In genomic region chr5:43602818-43603534, GRCh38 we compare ENCODE assay signal across 1 cellular context.
TF ChIP-seq lines count a peak whose summit lies in the region.

Gene NNT (plus strand): TSS chr5:43603180. CDS start chr5:43609196, 6,016 bp downstream.

TF ChIP-seq in HepG2, 621 proteins besides CTCF, POLR2A, EP300 and RAD21 (continued from another document and continues in another):
- TF ChIP-seq ZNF232 (CRISPR knock-in tag; IDR thresholded peaks at IDR 0.05; ENCODE audit: borderline replicate concordance) (peak; percentile 92), ZNF549 (CRISPR knock-in tag; IDR thresholded peaks at IDR 0.05) (0 out of 2 replicates have a peak, but pooled peaks have one; percentile 67), TP53 (CRISPR knock-in tag; conservative IDR thresholded peaks at IDR 0.05) (0 out of 2 replicates have a peak, but pooled peaks have one; percentile 71), SNAPC2 (CRISPR knock-in tag; IDR thresholded peaks at IDR 0.05) (no peak), ZNF687 (CRISPR knock-in tag; IDR thresholded peaks at IDR 0.05) (peak; percentile 98), IKZF5 (CRISPR knock-in tag; IDR thresholded peaks at IDR 0.05) (no peak), GABPB1 (CRISPR knock-in tag; IDR thresholded peaks at IDR 0.05) (peak; percentile 91), MEIS2 (CRISPR knock-in tag; IDR thresholded peaks at IDR 0.05) (peak; percentile 66; the same call in 1 of the 2 replicates), CSRNP1 (CRISPR knock-in tag; IDR thresholded peaks at IDR 0.05) (peak; percentile 42), ZNF570 (CRISPR knock-in tag; IDR thresholded peaks at IDR 0.05; ENCODE audit: borderline replicate concordance) (no peak), CERS6 (CRISPR knock-in tag; IDR thresholded peaks at IDR 0.05) (peak; percentile 66; the same call in 1 of the 2 replicates), ZFX (CRISPR knock-in tag; IDR thresholded peaks at IDR 0.05; ENCODE audit: low read depth) (peak; percentile 82), ZSCAN21 (CRISPR knock-in tag; IDR thresholded peaks at IDR 0.05; ENCODE audit: borderline replicate concordance) (peak; percentile 69; the same call in 1 of the 2 replicates), PHF20 (CRISPR knock-in tag; IDR thresholded peaks at IDR 0.05) (peak; percentile 84), ZNF510 (CRISPR knock-in tag; IDR thresholded peaks at IDR 0.05; ENCODE audit: low read depth) (no peak), HMG20B (CRISPR knock-in tag; conservative IDR thresholded peaks at IDR 0.05) (no peak), HNF1A (IDR thresholded peaks at IDR 0.05; ENCODE audit: low read depth) (no peak), HNF1A (CRISPR knock-in tag; IDR thresholded peaks at IDR 0.05; ENCODE audit: borderline replicate concordance) (no peak), SP2 (CRISPR knock-in tag; IDR thresholded peaks at IDR 0.05) (peak; percentile 59), ZMYM4 (CRISPR knock-in tag; IDR thresholded peaks at IDR 0.05) (peak; percentile 67; the same call in 1 of the 2 replicates), PCBP2 (optimal IDR thresholded peaks at IDR 0.05; ENCODE audit: low read depth, low read length, poor library complexity, severe bottlenecking) (no peak), ZNF335 (CRISPR knock-in tag; IDR thresholded peaks at IDR 0.05) (no peak), TFE3 (CRISPR knock-in tag; IDR thresholded peaks at IDR 0.05) (peak; percentile 58; the same call in 1 of the 2 replicates), NCOA5 (CRISPR knock-in tag; IDR thresholded peaks at IDR 0.05) (no peak), ZHX1 (CRISPR knock-in tag; IDR thresholded peaks at IDR 0.05; ENCODE audit: low read depth) (peak; percentile 55; the same call in 1 of the 2 replicates), XRCC5 (optimal IDR thresholded peaks at IDR 0.05; ENCODE audit: low read length) (no peak), ZNF891 (CRISPR knock-in tag; IDR thresholded peaks at IDR 0.05) (no peak), ARNT2 (CRISPR knock-in tag; IDR thresholded peaks at IDR 0.05; ENCODE audit: low read depth) (peak; percentile 65; the same call in 1 of the 2 replicates), HBP1 (CRISPR knock-in tag; IDR thresholded peaks at IDR 0.05; ENCODE audit: low read depth) (no peak), ZNF574 (CRISPR knock-in tag; IDR thresholded peaks at IDR 0.05) (peak; percentile 92), CCAR2 (optimal IDR thresholded peaks at IDR 0.05; ENCODE audit: low read depth, low read length) (no peak), ZNF530 (CRISPR knock-in tag; IDR thresholded peaks at IDR 0.05; ENCODE audit: low read depth) (no peak)
